Comparison of ENCODE assay signal across 15 cellular contexts in the genomic region with DNA sequence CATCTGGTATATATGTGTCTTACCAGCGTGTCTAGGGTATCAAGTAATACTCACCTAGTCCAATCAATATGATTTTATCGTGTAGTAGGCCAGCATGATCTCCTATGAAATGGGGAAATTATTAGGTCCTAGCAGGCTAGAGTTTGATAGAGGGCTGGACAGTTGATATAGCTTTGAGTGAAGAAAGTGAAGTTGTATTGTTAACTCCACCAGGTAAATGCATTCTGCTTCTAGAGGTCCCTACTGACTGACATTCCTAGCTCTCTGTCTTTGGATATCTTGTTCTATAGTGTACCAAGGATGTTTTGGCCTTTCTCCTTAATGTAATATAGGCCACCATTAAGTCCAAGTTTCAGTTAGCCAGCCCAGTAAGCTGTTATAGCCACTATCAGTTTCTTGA.
DNase-seq lines count a peak whose midpoint lies in the region; ATAC-seq and TF ChIP-seq lines count a peak whose summit lies in the region.
"Had no signal": no experiment of that assay in that cellular context is flagged by ENCODE, and none has a peak within 500 bp of the region (broad histone marks: within the 10 kb centered on the region; RNA-seq: fewer than 3 reads in every experiment).

No MANE protein-coding gene starts in this region.

- no peak overlapping the region for H3K18ac ChIP-seq in neuronal stem cell (ENCODE audit: low read length)

- no peak overlapping the region for H3K4ac ChIP-seq in neuronal stem cell (ENCODE audit: low read length)

- no peak overlapping the region for H2BK15ac ChIP-seq in neuronal stem cell (ENCODE audit: low read length)

- no peaks in the 10 kb centered on the region; the same call in 2 of the 3 replicates for H3K9me3 Mint-ChIP-seq in GM23338
- H3K9me3 Mint-ChIP-seq: CD4-positive, alpha-beta T cell; CD8-positive, alpha-beta T cell had no signal

- no peaks in the 10 kb centered on the region for H3K79me2 ChIP-seq in GM23338 (replicated peaks; ENCODE audit: insufficient read depth)

- H3K27me3 Mint-ChIP-seq in GM23338 (ENCODE audit: insufficient read depth, low read depth, poor library complexity), result peaks cover 2% of the 10 kb centered on the region
- H3K27me3 Mint-ChIP-seq: B cell; CD4-positive, alpha-beta T cell had no signal

- H3K9me3 ChIP-seq in HEK293 (ENCODE audit: control insufficient read depth, insufficient read depth, low read depth, low read length) (no peaks in the 10 kb centered on the region), neuronal stem cell (replicated peaks in 1 of 2; ENCODE audit: control insufficient read depth in 2 of 2, insufficient read depth in 1 of 2, low read depth in 1 of 2, low read length in 2 of 2) (no peaks in the 10 kb centered on the region)
- H3K9me3 ChIP-seq: A549; BLaER1 treated with 17β-estradiol and CSF1 and Interleukin-3, amounts not matched to agents 10 nM and 100 nM; Caco-2 had no signal

- no peaks in the 10 kb centered on the region for H3K36me3 Mint-ChIP-seq in GM23338 (ENCODE audit: low read depth)
- H3K36me3 Mint-ChIP-seq: CD8-positive, alpha-beta T cell had no signal

- no peak overlapping the region for H3K14ac ChIP-seq in neuronal stem cell (ENCODE audit: low read length)

- DNase-seq in GM23338 (ENCODE audit: low spot score), result no peak
- DNase-seq in neuronal stem cell (ENCODE audit: low spot score), result no peak
- DNase-seq in hepatic stellate cell (ENCODE audit: low spot score), result no peak
- DNase-seq in cortex of kidney (lab: John Stamatoyannopoulos, UW), result no peak
- DNase-seq: AML-193; CD4-positive, alpha-beta T cell; GF-D8 had no signal

- H3K27me3 ChIP-seq in GM23338 (ENCODE audit: insufficient read depth) (no peaks in the 10 kb centered on the region), neuronal stem cell (ENCODE audit: control insufficient read depth in 3 of 3, insufficient read depth in 3 of 3, low read depth in 1 of 3, low read length in 3 of 3) (no peaks in the 10 kb centered on the region)
- H3K27me3 ChIP-seq: BLaER1 treated with 17β-estradiol and CSF1 and Interleukin-3, amounts not matched to agents 10 nM and 100 nM had no signal

- H3F3A ChIP-seq in GM23338 (replicated peaks; ENCODE audit: low read depth), result 0 out of 2 replicates have a peak, but pooled peaks cover under 1% of the 10 kb centered on the region

- TF ChIP-seq CTCF in GM23338 (conservative IDR thresholded peaks at IDR 0.05; ENCODE audit: low read depth in 2 of 2), result no peak
- no peak for TF ChIP-seq CTCF in HEK293 (tag by site-specific recombination; IDR thresholded peaks at IDR 0.05)

- H2AK5ac ChIP-seq in neuronal stem cell (ENCODE audit: low read depth, low read length), result no peak overlapping the region

- H3K4me2 ChIP-seq in GM23338 (no peak overlapping the region), neuronal stem cell (ENCODE audit: insufficient read depth, low read length, poor library complexity, severe bottlenecking) (no peak overlapping the region)
- H3K4me2 ChIP-seq: A549; BLaER1 treated with 17β-estradiol and CSF1 and Interleukin-3, amounts not matched to agents 10 nM and 100 nM had no signal

- H2BK120ac ChIP-seq in neuronal stem cell (ENCODE audit: low read depth, low read length), result no peak overlapping the region

- H2AFZ ChIP-seq in GM23338, result peak overlapping the region; percentile 5; the same call in 1 of the 2 replicates
- peak overlapping the region; percentile 1 for H2AFZ ChIP-seq in neuronal stem cell (ENCODE audit: low read length)

- H3K36me3 ChIP-seq in GM23338 (ENCODE audit: insufficient read depth) (no peaks in the 10 kb centered on the region), HEK293 (ENCODE audit: control insufficient read depth in 2 of 2, insufficient read depth in 1 of 2, low read length in 2 of 2) (no peaks in the 10 kb centered on the region), neuronal stem cell (replicated peaks in 1 of 2; ENCODE audit: control insufficient read depth in 2 of 2, insufficient read depth in 2 of 2, low read length in 2 of 2) (no peaks in the 10 kb centered on the region)
- H3K36me3 ChIP-seq: BLaER1 treated with 17β-estradiol and CSF1 and Interleukin-3, amounts not matched to agents 10 nM and 100 nM had no signal

- H3K79me1 ChIP-seq in neuronal stem cell (ENCODE audit: low read depth, low read length), result no peaks in the 10 kb centered on the region

- H3K27ac ChIP-seq in GM23338 (ENCODE audit: low read depth) (no peak overlapping the region), HEK293 (ENCODE audit: extremely low read depth, low read depth, low read length) (no peak overlapping the region), neuronal stem cell (replicated peaks; ENCODE audit: low read length) (no peak overlapping the region)
- H3K27ac ChIP-seq: 22Rv1; A549; BLaER1 treated with 17β-estradiol and CSF1 and Interleukin-3, amounts not matched to agents 10 nM and 100 nM; C4-2B had no signal

- no peak overlapping the region for H3K23ac ChIP-seq in neuronal stem cell (ENCODE audit: low read depth, low read length, poor library complexity)

- no peak overlapping the region for H4K91ac ChIP-seq in neuronal stem cell (ENCODE audit: low read depth, low read length, poor library complexity)

- CTCF ChIA-PET in HEK293 (lab: Yijun Ruan, JAX), result interaction anchor here (0.5 to 9.1 kb wide), 18 partner anchors 10 to 494 kb away, joined by 3 to 298 read pairs (median 7); partner anchors contain the start of genes C1orf50, CFAP57, EBNA1BP2 and P3H1

- ATAC-seq in GM23338, result no peak
- ATAC-seq: CD8-positive, alpha-beta T cell had no signal

- no peak overlapping the region for H2BK5ac ChIP-seq in neuronal stem cell (ENCODE audit: low read length)

- no peak overlapping the region for H3K27ac Mint-ChIP-seq in GM23338
- H3K27ac Mint-ChIP-seq: B cell; CD4-positive, alpha-beta T cell; CD8-positive, alpha-beta T cell had no signal

- H3K9ac ChIP-seq in neuronal stem cell (ENCODE audit: low read depth, low read length, poor library complexity), result no peak overlapping the region
- H3K9ac ChIP-seq: BLaER1 treated with 17β-estradiol and CSF1 and Interleukin-3, amounts not matched to agents 10 nM and 100 nM had no signal

- H2BK12ac ChIP-seq in neuronal stem cell (ENCODE audit: low read length), result no peak overlapping the region

- H4K8ac ChIP-seq in neuronal stem cell (ENCODE audit: low read depth, low read length), result no peak overlapping the region

- peaks cover 20% of the 10 kb centered on the region for H3K4me1 Mint-ChIP-seq in GM23338

- POLR2A ChIA-PET in HEK293 (lab: Yijun Ruan, JAX), result no interaction called here

- H3K4me3 ChIP-seq in GM23338, result no peak overlapping the region
- no peak overlapping the region for H3K4me3 ChIP-seq in HEK293 (ENCODE audit: low read depth, low read length)
- H3K4me3 ChIP-seq in neuronal stem cell (ENCODE audit: low read length in 2 of 2), result no peak overlapping the region
- H3K4me3 ChIP-seq: A549; BLaER1 treated with 17β-estradiol and CSF1 and Interleukin-3, amounts not matched to agents 10 nM and 100 nM had no signal

- H3K9me2 ChIP-seq in GM23338 (ENCODE audit: insufficient read depth), result 0 out of 2 replicates have a peak, but pooled peaks cover 4% of the 10 kb centered on the region

- no CpG with 5 or more reads among the region's 2 CpGs for WGBS in neuronal stem cell (ENCODE audit: extremely low coverage in 2 of 2, insufficient read length in 2 of 2, insufficient replicate concordance in 1 of 2), 2 donors

- H4K20me1 ChIP-seq in GM23338 (replicated peaks; ENCODE audit: insufficient read depth), result no peaks in the 10 kb centered on the region
- H4K20me1 ChIP-seq: BLaER1 treated with 17β-estradiol and CSF1 and Interleukin-3, amounts not matched to agents 10 nM and 100 nM had no signal

- H3K4me1 ChIP-seq in GM23338 (ENCODE audit: insufficient read depth), result peaks cover 7% of the 10 kb centered on the region; the same call in 1 of the 2 replicates
- H3K4me1 ChIP-seq in HEK293 (ENCODE audit: control insufficient read depth, insufficient read depth, low read length), result no peaks in the 10 kb centered on the region
- peaks cover 3 to 7% of the 10 kb centered on the region in 2 donors for H3K4me1 ChIP-seq in neuronal stem cell (ENCODE audit: control insufficient read depth in 2 of 2, insufficient read depth in 1 of 2, low read depth in 1 of 2, low read length in 2 of 2)

- H3K4me3 Mint-ChIP-seq in GM23338, result no peak overlapping the region
- H3K4me3 Mint-ChIP-seq: B cell; CD4-positive, alpha-beta T cell; CD8-positive, alpha-beta T cell had no signal

TF ChIP-seq in GM23338, 12 proteins besides CTCF, POLR2A, EP300 and RAD21:
- no peak for TF ChIP-seq POLR2AphosphoS5 (IDR thresholded peaks at IDR 0.05; ENCODE audit: low read depth)
- TF ChIP-seq, protein P1, sequence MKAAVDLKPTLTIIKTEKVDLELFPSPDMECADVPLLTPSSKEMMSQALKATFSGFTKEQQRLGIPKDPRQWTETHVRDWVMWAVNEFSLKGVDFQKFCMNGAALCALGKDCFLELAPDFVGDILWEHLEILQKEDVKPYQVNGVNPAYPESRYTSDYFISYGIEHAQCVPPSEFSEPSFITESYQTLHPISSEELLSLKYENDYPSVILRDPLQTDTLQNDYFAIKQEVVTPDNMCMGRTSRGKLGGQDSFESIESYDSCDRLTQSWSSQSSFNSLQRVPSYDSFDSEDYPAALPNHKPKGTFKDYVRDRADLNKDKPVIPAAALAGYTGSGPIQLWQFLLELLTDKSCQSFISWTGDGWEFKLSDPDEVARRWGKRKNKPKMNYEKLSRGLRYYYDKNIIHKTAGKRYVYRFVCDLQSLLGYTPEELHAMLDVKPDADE (IDR thresholded peaks at IDR 0.05), result no peak
- no peak for TF ChIP-seq CREB1 (CRISPR knock-in tag; IDR thresholded peaks at IDR 0.05; ENCODE audit: low read depth)

TF ChIP-seq in HEK293, 187 proteins besides CTCF, POLR2A, EP300 and RAD21:
- TF ChIP-seq ZNF791 (tag by site-specific recombination; IDR thresholded peaks at IDR 0.05) (no peak), ZNF157 (tag by site-specific recombination; IDR thresholded peaks at IDR 0.05) (peak; percentile 94), ZNF302 (tag by site-specific recombination; IDR thresholded peaks at IDR 0.05; ENCODE audit: low read depth) (no peak)
